Comparison of ENCODE assay signal across 8 cellular contexts in the genomic region with DNA sequence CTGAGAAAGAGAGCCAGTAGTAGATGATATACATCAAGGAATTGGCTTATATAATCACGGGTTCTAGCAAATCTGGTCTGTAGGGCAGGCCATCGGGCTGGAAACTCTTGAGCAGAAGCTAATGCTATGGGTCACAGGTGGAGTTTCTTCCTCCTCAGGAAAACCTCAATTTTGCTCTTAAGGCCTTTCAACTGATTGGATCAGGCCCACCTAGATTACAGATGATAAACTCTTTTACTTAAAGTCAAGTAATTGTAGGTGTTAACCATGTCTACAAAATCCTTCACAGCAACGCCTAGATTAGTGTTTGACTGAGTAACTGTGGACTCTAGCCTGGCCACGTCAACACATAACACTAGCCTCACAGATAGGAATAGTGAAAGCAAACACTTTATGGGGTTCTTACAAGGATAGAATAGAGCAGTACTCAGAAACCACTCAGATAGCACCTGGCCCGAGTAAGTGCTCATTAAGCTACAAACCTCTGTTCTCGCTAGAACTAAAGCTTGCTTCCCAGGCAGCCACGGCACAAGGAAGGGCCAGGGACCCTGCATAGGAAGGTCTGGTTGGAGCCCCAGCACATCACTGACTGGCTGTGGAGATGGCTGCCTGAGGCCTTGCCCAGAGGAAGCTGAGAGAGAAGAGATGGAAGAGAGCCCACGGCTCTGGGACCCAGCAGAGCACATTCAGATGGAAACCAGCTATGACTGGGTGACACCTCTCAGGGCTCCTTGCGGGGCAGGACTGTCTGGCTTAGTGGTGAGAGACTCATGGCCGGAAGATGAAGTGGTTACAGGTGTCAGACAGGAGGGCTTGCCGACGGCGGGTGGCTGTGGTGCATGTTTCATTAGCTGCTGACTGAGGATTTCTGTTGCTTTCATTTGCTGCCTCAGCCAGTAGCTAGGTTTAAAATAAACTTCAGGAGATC.
DNase-seq lines count a peak whose midpoint lies in the region; ATAC-seq, FAIRE-seq and TF ChIP-seq lines count a peak whose summit lies in the region.

No MANE protein-coding gene starts in this region.

- H3K9me3 ChIP-seq in pancreas = no peaks in the 10 kb centered on the region
- no peaks in the 10 kb centered on the region for H3K9me3 ChIP-seq in BE2C

- ATAC-seq in GM19463 (IDR thresholded peaks at IDR 0.05; ENCODE audit: unreplicated experiment) (peak; percentile 97), HG03460 (IDR thresholded peaks at IDR 0.05; ENCODE audit: unreplicated experiment) (peak; percentile 99), pancreas (peak in 3 of 4 donors; percentile 22 to 48 (median 27))

- H3K27me3 ChIP-seq in pancreas (no peaks in the 10 kb centered on the region), BE2C (no peaks in the 10 kb centered on the region)

- 90 to 91% methylated on average over 13 of the region's 13 CpGs for WGBS in pancreas, 2 donors

- DNase-seq in activated CD8-positive, alpha-beta memory T cell treated with anti-CD3 and anti-CD28 coated beads for 4 hours (ENCODE audit: low read depth in 2 of 2) = peak; percentile 57 to 63
- no peak for DNase-seq in pancreas
- no peak for DNase-seq in BE2C
- DNase-seq in NCI-H82 treated with DMSO at 0.1 percent for 48 hours (lab: John Stamatoyannopoulos, UW; ENCODE audit: unreplicated experiment) = no peak
- no peak for DNase-seq in pons (ENCODE audit: low spot score)
- no peak for DNase-seq in globus pallidus (ENCODE audit: low spot score)

- H3K4me1 ChIP-seq in pancreas = no peaks in the 10 kb centered on the region
- H3K4me1 ChIP-seq in BE2C = peaks cover 6% of the 10 kb centered on the region; the same call in 1 of the 2 replicates

- FAIRE-seq in pancreas (lab: Jason Lieb, UNC) = no peak

- intact Hi-C loops in pancreas (cut with DNase I) = no loop called here

- no peak for TF ChIP-seq CTCF in pancreas (IDR thresholded peaks at IDR 0.05)
- TF ChIP-seq CTCF in BE2C (IDR thresholded peaks at IDR 0.05; ENCODE audit: low read depth, low read length) = no peak

- H3K36me3 ChIP-seq in pancreas (no peaks in the 10 kb centered on the region), BE2C (no peaks in the 10 kb centered on the region)

- H3K4me3 ChIP-seq in pancreas (no peak overlapping the region), BE2C (ENCODE audit: low read depth, low read length) (no peak overlapping the region)

- H3K27ac ChIP-seq in pancreas = no peak overlapping the region

Comparison
In these comparisons a context has a peak if more than half of its experiments do, and no peak if none do; other contexts are left out.
1. ATAC-seq: peak in every context shown above with its lines; median percentile 99 in HG03460; 97 in GM19463; 27 in pancreas.
2. DNase-seq: peak in activated CD8-positive, alpha-beta memory T cell treated with anti-CD3 and anti-CD28 coated beads for 4 hours (2 of 2); none in pancreas (0 of 6), BE2C (single experiment), NCI-H82 treated with DMSO at 0.1 percent for 48 hours (single experiment), pons (single experiment) and globus pallidus (single experiment).